ENCODE assay signal across 10 cellular contexts in the genomic region with DNA sequence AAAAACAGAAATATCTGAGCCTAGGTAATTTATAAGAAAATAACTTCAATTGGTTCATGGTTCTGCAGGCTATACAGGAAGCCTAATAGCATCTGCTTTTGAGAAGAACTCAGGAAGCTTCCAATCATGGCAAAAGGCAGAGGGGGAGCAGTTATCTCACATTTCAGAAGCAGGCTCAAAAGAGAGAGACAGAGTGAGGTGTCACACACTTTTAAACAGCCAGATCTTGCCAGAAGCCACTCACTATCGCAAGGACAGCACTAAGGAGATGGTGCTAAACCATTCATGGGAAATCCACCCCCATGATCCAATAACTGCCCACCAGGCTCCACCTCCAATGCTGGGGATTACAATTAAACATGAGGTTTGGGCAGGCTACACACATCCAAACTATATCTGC. TPM values are rescaled to one million over a fixed set of nuclear protein-coding genes. Genes with fewer than 3 reads are reported as not detected.
"Had no signal": no experiment of that assay in that cellular context is flagged by ENCODE, and none has a peak within 500 bp of the region (broad histone marks: within the 10 kb centered on the region; RNA-seq: fewer than 3 reads in every experiment).

No MANE protein-coding gene starts in this region.

- H3K9ac ChIP-seq: GM23248 had no signal

- H2AFZ ChIP-seq: GM23248 had no signal

- H3K27ac ChIP-seq: GM23248, HL-60 had no signal

- H3K4me3 Mint-ChIP-seq: HFFc6, IgD-negative memory B cell had no signal

- H3K36me3 ChIP-seq: HAP-1 had no signal

- DNase-seq: GM23248, H7, HFFc6, KG1 had no signal

- H3K27me3 Mint-ChIP-seq: IgD-negative memory B cell had no signal

- ATAC-seq: HCT116, HepG2 had no signal

- H3K27ac Mint-ChIP-seq: HFFc6, IgD-negative memory B cell had no signal

- H3K36me3 Mint-ChIP-seq: IgD-negative memory B cell had no signal

- H3K9me3 ChIP-seq: HAP-1 had no signal

- H3K4me3 ChIP-seq: GM23248, HAP-1 had no signal

- FAIRE-seq: HepG2 had no signal

- H3K4me1 ChIP-seq: HAP-1 had no signal

RNA-seq across cellular contexts. Expression of a gene that starts 25.5 kb away (rescaled TPM):
- total RNA-seq: GM23248, H7, HepG2, HFFc6, HT1080 had no signal
- polyA plus RNA-seq: GM23248, HepG2 had no signal
